In the genomic region with DNA sequence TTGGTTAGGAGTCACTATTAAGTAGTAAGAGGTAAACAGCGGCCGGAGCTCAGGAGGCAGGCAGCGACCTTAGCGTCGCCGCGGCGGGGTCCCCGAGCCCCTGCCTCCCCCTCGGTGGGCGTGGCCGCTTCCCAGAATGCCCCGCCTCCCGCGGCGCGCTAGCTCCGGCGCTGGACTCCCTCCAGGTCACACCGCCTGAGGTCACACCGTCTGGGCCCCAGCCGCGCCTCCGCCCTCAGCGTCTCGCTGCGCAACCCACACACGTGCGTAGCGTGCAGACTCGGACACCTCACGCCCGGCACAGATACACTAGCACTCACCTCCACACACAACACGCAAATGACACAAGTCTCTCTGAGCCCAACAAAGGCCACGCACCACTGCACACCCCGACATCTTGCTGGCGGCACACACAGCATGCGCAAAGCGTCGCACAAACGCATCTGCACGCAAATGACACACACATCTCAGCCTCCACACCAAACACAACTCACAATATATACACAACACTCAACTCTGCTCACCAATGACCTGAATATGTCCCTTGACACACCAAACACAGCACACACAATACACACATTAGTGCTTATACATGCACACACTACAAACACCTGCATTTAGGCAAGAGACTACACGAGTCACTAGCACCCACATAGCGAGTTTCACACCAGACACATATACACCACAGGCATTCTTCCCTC, we compare ENCODE assay signal across 13 cellular contexts. TPM values are rescaled to one million over a fixed set of nuclear protein-coding genes. Genes with fewer than 3 reads are reported as not detected.
DNase-seq lines count a peak whose midpoint lies in the region; ATAC-seq and TF ChIP-seq lines count a peak whose summit lies in the region.
"Had no signal": no experiment of that assay in that cellular context is flagged by ENCODE, and none has a peak within 500 bp of the region (broad histone marks: within the 10 kb centered on the region; RNA-seq: fewer than 3 reads in every experiment).

No MANE protein-coding gene starts in this region.

- peak; percentile 90 to 91 for ATAC-seq in lower lobe of right lung
- no peak for ATAC-seq in thoracic aorta (ENCODE audit: insufficient number of reproducible peaks, low FRiP score, low read depth)
- no peak for ATAC-seq in T-cell (replicated peaks in 1 of 4)
- ATAC-seq in stimulated activated memory B cell treated with anti-CD40 and anti-IgM and Interleukin-4, amounts not matched to agents 10 μg/mL and 1 μg/mL and 100 μg/mL, for 72 hours: no peak
- no peak for ATAC-seq in GM21576 (IDR thresholded peaks at IDR 0.05; ENCODE audit: unreplicated experiment)

- H3K36me3 Mint-ChIP-seq in T-cell: no peaks in the 10 kb centered on the region
- no peaks in the 10 kb centered on the region for H3K36me3 Mint-ChIP-seq in stimulated activated memory B cell treated with anti-CD40 and anti-IgM and Interleukin-4, amounts not matched to agents 10 μg/mL and 1 μg/mL and 100 μg/mL, for 72 hours
- H3K36me3 Mint-ChIP-seq: stimulated activated naive B cell treated with anti-CD40 and anti-IgM and Interleukin-4, amounts not matched to agents 10 μg/mL and 1 μg/mL and 100 μg/mL, for 72 hours had no signal

- H3K9me3 Mint-ChIP-seq in T-cell: no peaks in the 10 kb centered on the region
- H3K9me3 Mint-ChIP-seq in stimulated activated memory B cell treated with anti-CD40 and anti-IgM and Interleukin-4, amounts not matched to agents 10 μg/mL and 1 μg/mL and 100 μg/mL, for 72 hours: no peaks in the 10 kb centered on the region
- H3K9me3 Mint-ChIP-seq: activated CD4-positive, alpha-beta T cell treated with anti-CD3 and anti-CD28 coated beads, Interleukin-2, amount 10 ng/mL, durations not matched to agents 7 days and 5 days; stimulated activated naive B cell treated with anti-CD40 and anti-IgM and Interleukin-4, amounts not matched to agents 10 μg/mL and 1 μg/mL and 100 μg/mL, for 72 hours had no signal

- no peak overlapping the region for H3K27ac ChIP-seq in OCI-LY7 (ENCODE audit: low read depth, low read length, poor library complexity, severe bottlenecking)
- no peak overlapping the region for H3K27ac ChIP-seq in fibroblast of lung (ENCODE audit: insufficient read depth, low read length)
- H3K27ac ChIP-seq in lower lobe of right lung: no peak overlapping the region
- H3K27ac ChIP-seq in thoracic aorta: no peak overlapping the region

- CTCF ChIA-PET in OCI-LY7 (lab: Charles Lee; ENCODE audit: unreplicated experiment): no interaction called here
- CTCF ChIA-PET in T-cell (lab: Charles Lee): no interaction called here

- peaks cover 0 to 18% (median 17%) of the 10 kb centered on the region in 3 donors for H3K4me1 Mint-ChIP-seq in T-cell
- peaks cover 30% of the 10 kb centered on the region for H3K4me1 Mint-ChIP-seq in stimulated activated memory B cell treated with anti-CD40 and anti-IgM and Interleukin-4, amounts not matched to agents 10 μg/mL and 1 μg/mL and 100 μg/mL, for 72 hours

- H3K36me3 ChIP-seq in OCI-LY7 (ENCODE audit: insufficient read depth, low read length) (no peaks in the 10 kb centered on the region), fibroblast of lung (ENCODE audit: control insufficient read depth, insufficient read depth, low read length) (no peaks in the 10 kb centered on the region), lower lobe of right lung (no peaks in the 10 kb centered on the region), thoracic aorta (no peaks in the 10 kb centered on the region)

- H2AFZ ChIP-seq in OCI-LY7 (ENCODE audit: low read length): no peak overlapping the region
- no peak overlapping the region for H2AFZ ChIP-seq in fibroblast of lung (ENCODE audit: low read length)

- DNase-seq in OCI-LY7 (ENCODE audit: low spot score): no peak
- peak in 1 of 2 donors; percentile 60 for DNase-seq in fibroblast of lung (ENCODE audit: low read depth in 2 of 2)
- DNase-seq in lower lobe of right lung: peak; percentile 79
- no peak for DNase-seq in thoracic aorta (ENCODE audit: low spot score)
- DNase-seq in stimulated activated naive CD4-positive, alpha-beta T cell treated with Interleukin-2 at 50 U/mL for 16 hours (lab: John Stamatoyannopoulos, UW): no peak
- DNase-seq in T-cell: no peak
- DNase-seq: activated CD4-positive, alpha-beta T cell treated with anti-CD3 and anti-CD28 coated beads, Interleukin-2, amount 10 ng/mL, durations not matched to agents 7 days and 5 days; NCI-H1417 treated with DMSO at 0.1 percent for 48 hours; stimulated activated naive B cell treated with anti-CD40 and anti-IgM and Interleukin-4, amounts not matched to agents 10 μg/mL and 1 μg/mL and 100 μg/mL, for 72 hours had no signal

- H3K79me2 ChIP-seq in OCI-LY7 (ENCODE audit: insufficient read depth, low read depth, low read length) (no peaks in the 10 kb centered on the region), fibroblast of lung (ENCODE audit: control insufficient read depth, insufficient read depth, low read length) (no peaks in the 10 kb centered on the region)

- intact Hi-C loops in OCI-LY7 (cut with micrococcal nuclease; ENCODE audit: unreplicated experiment): loop anchor here (5.0 kb wide), 2 partner anchors 39 to 96 kb away; no protein-coding TSS in a partner anchor
- intact Hi-C loops in lower lobe of right lung (cut with DNase I): no loop called here

- peaks cover 31 to 33% of the 10 kb centered on the region in 2 donors for H3K27me3 Mint-ChIP-seq in T-cell
- peaks cover 10% of the 10 kb centered on the region for H3K27me3 Mint-ChIP-seq in stimulated activated memory B cell treated with anti-CD40 and anti-IgM and Interleukin-4, amounts not matched to agents 10 μg/mL and 1 μg/mL and 100 μg/mL, for 72 hours

- H3K4me3 ChIP-seq in OCI-LY7 (ENCODE audit: low read depth, low read length, poor library complexity, severe bottlenecking) (no peak overlapping the region), fibroblast of lung (replicated peaks in 1 of 4; ENCODE audit: control extremely low read depth in 1 of 4, insufficient read depth in 1 of 4, low read depth in 3 of 4, low read length in 4 of 4) (no peak overlapping the region), lower lobe of right lung (peak overlapping the region; percentile 25), thoracic aorta (peak overlapping the region; percentile 58)

- H3K9me2 ChIP-seq in OCI-LY7 (ENCODE audit: insufficient read depth, low read length): no peaks in the 10 kb centered on the region

- H3K27ac Mint-ChIP-seq in T-cell: no peak overlapping the region
- no peak overlapping the region for H3K27ac Mint-ChIP-seq in stimulated activated memory B cell treated with anti-CD40 and anti-IgM and Interleukin-4, amounts not matched to agents 10 μg/mL and 1 μg/mL and 100 μg/mL, for 72 hours
- H3K27ac Mint-ChIP-seq: activated CD4-positive, alpha-beta T cell treated with anti-CD3 and anti-CD28 coated beads, Interleukin-2, amount 10 ng/mL, durations not matched to agents 7 days and 5 days; stimulated activated naive B cell treated with anti-CD40 and anti-IgM and Interleukin-4, amounts not matched to agents 10 μg/mL and 1 μg/mL and 100 μg/mL, for 72 hours had no signal

- H3K4me2 ChIP-seq in OCI-LY7 (ENCODE audit: low read length) (peak overlapping the region; percentile 79; the same call in 1 of the 2 replicates), fibroblast of lung (ENCODE audit: extremely low read depth, insufficient read depth, low read length) (peak overlapping the region; percentile 27)

- POLR2A ChIA-PET in OCI-LY7 (lab: Charles Lee): no interaction called here
- POLR2A ChIA-PET in T-cell (lab: Charles Lee): no interaction called here

- peaks cover 91% of the 10 kb centered on the region for H3K4me1 ChIP-seq in OCI-LY7 (ENCODE audit: insufficient read depth, low read length, poor library complexity, severe bottlenecking)
- H3K4me1 ChIP-seq in fibroblast of lung (ENCODE audit: control insufficient read depth, extremely low read depth, insufficient read depth, low read length): peaks cover 7% of the 10 kb centered on the region
- H3K4me1 ChIP-seq in lower lobe of right lung: peaks cover 12% of the 10 kb centered on the region
- H3K4me1 ChIP-seq in thoracic aorta (ENCODE audit: control insufficient read depth in 1 of 2, low read depth in 2 of 2): peaks cover 0 to 5% of the 10 kb centered on the region in 2 donors

- BruUV-seq in OCI-LY7 (replicated peaks; lab: Mats Ljungman, UMichigan): no TSS peak

- H3K4me3 Mint-ChIP-seq in T-cell: no peak overlapping the region
- no peak overlapping the region for H3K4me3 Mint-ChIP-seq in stimulated activated memory B cell treated with anti-CD40 and anti-IgM and Interleukin-4, amounts not matched to agents 10 μg/mL and 1 μg/mL and 100 μg/mL, for 72 hours
- H3K4me3 Mint-ChIP-seq: activated CD4-positive, alpha-beta T cell treated with anti-CD3 and anti-CD28 coated beads, Interleukin-2, amount 10 ng/mL, durations not matched to agents 7 days and 5 days; stimulated activated naive B cell treated with anti-CD40 and anti-IgM and Interleukin-4, amounts not matched to agents 10 μg/mL and 1 μg/mL and 100 μg/mL, for 72 hours had no signal

- no peak for TF ChIP-seq CTCF in OCI-LY7 (conservative IDR thresholded peaks at IDR 0.05; ENCODE audit: low read length)
- TF ChIP-seq CTCF in fibroblast of lung (conservative IDR thresholded peaks at IDR 0.05 in 1 of 2, IDR thresholded peaks at IDR 0.05 in 1 of 2; ENCODE audit: low read depth in 1 of 2, low read length in 2 of 2): no peak
- no peak for TF ChIP-seq CTCF in lower lobe of right lung (IDR thresholded peaks at IDR 0.05)
- no peak for TF ChIP-seq CTCF in thoracic aorta (IDR thresholded peaks at IDR 0.05)

- H3K27me3 ChIP-seq in fibroblast of lung (ENCODE audit: control insufficient read depth, insufficient read depth, low read length) (no peaks in the 10 kb centered on the region), lower lobe of right lung (ENCODE audit: low read depth) (peaks cover 4% of the 10 kb centered on the region), thoracic aorta (replicated peaks; ENCODE audit: insufficient read depth) (no peaks in the 10 kb centered on the region)

- no peak overlapping the region for H3K9ac ChIP-seq in fibroblast of lung (ENCODE audit: insufficient read depth, low read length)

- no peaks in the 10 kb centered on the region for H4K20me1 ChIP-seq in OCI-LY7 (ENCODE audit: insufficient read depth, low read length)
- no peaks in the 10 kb centered on the region for H4K20me1 ChIP-seq in fibroblast of lung (ENCODE audit: control insufficient read depth, extremely low read depth, insufficient read depth, low read length)

- H3K9me3 ChIP-seq in OCI-LY7 (ENCODE audit: low read length) (no peaks in the 10 kb centered on the region), fibroblast of lung (ENCODE audit: control insufficient read depth, insufficient read depth, low read depth, low read length) (no peaks in the 10 kb centered on the region), lower lobe of right lung (no peaks in the 10 kb centered on the region), thoracic aorta (no peaks in the 10 kb centered on the region)

RNA-seq across cellular contexts. Expression of a gene that starts 17.6 kb away (rescaled TPM):
- 0.13 and 0.41 TPM in 2 replicates for total RNA-seq in OCI-LY7 (2014; rRNA removed; shearing (Covaris generic))
- total RNA-seq in OCI-LY7 (2022) (1.2 and 1.3 TPM in 2 replicates), fibroblast of lung (470 and 900 TPM in 2 replicates), lower lobe of right lung (71.0 TPM), thoracic aorta (100 to 1,000 TPM; 311 to 457 TPM), T-cell (10 to 100 TPM in 4 of 5 donors, 1 to 10 TPM in 1; 9.6 to 88.9 (median 11.8) TPM)
- polyA plus RNA-seq in fibroblast of lung: 166 and 238 TPM in 2 replicates
- 192 and 275 TPM in 2 replicates for polyA plus RNA-seq in fibroblast of lung (2012)
- polyA minus RNA-seq in fibroblast of lung (ENCODE audit: low replicate concordance): 286 and 448 TPM in 2 replicates

RNA-seq across cellular contexts. Expression of a gene that starts 36.7 kb away (rescaled TPM):
- 0.03 and 0.09 TPM in 2 replicates for total RNA-seq in OCI-LY7 (2014; rRNA removed; shearing (Covaris generic))
- total RNA-seq in OCI-LY7 (2022): not detected in 2 replicates
- under 0.01 TPM in 2 replicates for total RNA-seq in fibroblast of lung
- polyA plus RNA-seq in fibroblast of lung: 0.03 TPM in 1 of 2 replicates, not detected in the other
- not detected in 2 replicates for polyA plus RNA-seq in fibroblast of lung (2012)
- polyA minus RNA-seq in fibroblast of lung (ENCODE audit: low replicate concordance): not detected in 2 replicates
- 0.95 TPM for total RNA-seq in lower lobe of right lung
- under 1 TPM in 1 of 2 donors, not detected in 1; 0.27 TPM for total RNA-seq in thoracic aorta
- under 1 TPM in 4 of 5 donors, not detected in 1; 0.06 to 0.35 (median 0.09) TPM for total RNA-seq in T-cell
- total RNA-seq: frontal cortex, renal cortical epithelial cell had no signal

Comparison
In these comparisons a context has a peak if more than half of its experiments do, and no peak if none do; other contexts are left out.
1. H3K4me3 ChIP-seq: peak in lower lobe of right lung (single experiment) and thoracic aorta (single experiment); none in OCI-LY7 (single experiment) and fibroblast of lung (0 of 4).
2. ATAC-seq: peak in lower lobe of right lung (2 of 2); none in thoracic aorta (single experiment), T-cell (0 of 4), stimulated activated memory B cell treated with anti-CD40 and anti-IgM and Interleukin-4, amounts not matched to agents 10 μg/mL and 1 μg/mL and 100 μg/mL, for 72 hours (single experiment) and GM21576 (single experiment).
3. RNA of a gene that starts 17.6 kb away (total RNA-seq): 470 to 900 TPM in fibroblast of lung, 311 to 457 TPM in thoracic aorta, 71.0 TPM in lower lobe of right lung (single experiment) and 9.6 to 88.9 TPM in T-cell; 0.13 to 1.3 TPM in OCI-LY7; every median in the first group is over 4 times any median in the second.